Comparison of ENCODE assay signal across 8 cellular contexts in the genomic region with DNA sequence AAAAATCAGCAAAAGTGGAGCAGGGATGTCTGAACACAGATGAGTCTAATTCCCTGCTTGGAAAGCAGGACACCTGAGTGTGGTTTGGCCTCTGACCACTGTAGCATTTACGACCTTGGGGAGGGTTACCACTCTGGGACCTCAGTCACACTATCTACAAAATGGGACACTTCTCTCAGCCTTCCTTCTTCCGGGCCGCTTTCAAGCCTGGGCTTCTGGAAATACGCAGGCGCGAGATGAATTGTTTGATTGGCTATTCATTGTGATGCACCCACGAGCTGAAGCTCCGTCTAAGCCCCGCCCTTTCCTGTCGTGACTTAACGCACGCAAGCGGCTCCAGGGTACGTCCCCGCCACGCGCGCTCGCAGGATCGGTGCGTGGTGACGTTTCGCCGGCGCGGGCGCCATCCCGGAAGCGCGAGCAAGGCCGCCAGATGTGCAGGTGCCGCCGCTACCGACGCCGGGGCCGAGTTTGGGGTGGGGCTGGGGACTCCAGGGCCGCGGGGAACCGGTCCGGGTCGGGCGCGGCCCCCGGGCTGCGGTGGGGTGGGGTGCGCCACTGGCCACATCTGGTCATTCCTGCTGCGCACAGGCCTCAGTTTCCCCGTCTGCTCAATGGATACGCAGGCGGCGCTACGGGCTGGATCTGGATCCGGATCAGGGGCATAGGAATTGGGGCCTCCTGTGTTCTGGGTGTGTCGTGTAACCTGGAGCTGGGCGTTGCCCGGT.
A peak's percentile ranks its signal among the peaks of the same experiment; 100 is the strongest.
DNase-seq lines count a peak whose midpoint lies in the region; ATAC-seq and FAIRE-seq lines count a peak whose summit lies in the region.

Gene KXD1 (plus strand): TSS at position 397 of the 728 bp plus-strand sequence. CDS start 4,187 bp downstream, outside the sequence.

- peaks cover 25% of the 10 kb centered on the region for H3K4me1 Mint-ChIP-seq in central memory CD8-positive, alpha-beta T cell

- peak within 1 kb of the TSS; percentile 92 for H3K4me3 Mint-ChIP-seq in central memory CD8-positive, alpha-beta T cell

- no peaks in the 10 kb centered on the region for H3K9me3 Mint-ChIP-seq in central memory CD8-positive, alpha-beta T cell

- peaks cover 17% of the 10 kb centered on the region for H3K36me3 Mint-ChIP-seq in central memory CD8-positive, alpha-beta T cell (ENCODE audit: insufficient read depth)

- no peaks in the 10 kb centered on the region for H3K27me3 Mint-ChIP-seq in central memory CD8-positive, alpha-beta T cell

- ATAC-seq in GM19023 (IDR thresholded peaks at IDR 0.05; ENCODE audit: unreplicated experiment) = peak; percentile 94
- peak; percentile 98 for ATAC-seq in HG03342 (IDR thresholded peaks at IDR 0.05; ENCODE audit: unreplicated experiment)
- peak; percentile 99 for ATAC-seq in central memory CD8-positive, alpha-beta T cell (replicated peaks; ENCODE audit: extremely low read depth, poor library complexity, severe bottlenecking)

- peak within 1 kb of the TSS; percentile 91 for H3K27ac Mint-ChIP-seq in central memory CD8-positive, alpha-beta T cell (ENCODE audit: low read depth)

- peak; percentile 94 for FAIRE-seq in islet of Langerhans (lab: Jason Lieb, UNC)

- DNase-seq in AG08396 (ENCODE audit: low spot score) (peak; percentile 98), NCI-H446 (lab: John Stamatoyannopoulos, UW) (peak; percentile 92 to 99)
- peak; percentile 97 for DNase-seq in activated CD4-positive, CD25-positive, alpha-beta regulatory T cell treated with anti-CD3 and anti-CD28 coated beads, Interleukin-2, amount 50 U/mL, for 16 hours (ENCODE audit: low read depth, low spot score)
- peak; percentile 88 to 97 for DNase-seq in central memory CD8-positive, alpha-beta T cell (ENCODE audit: low spot score in 2 of 2)
- DNase-seq in stimulated activated CD4-positive, alpha-beta T cell treated with anti-CD3 and anti-CD28 coated beads, Interleukin-12 subunit alpha, Interleukin-12 subunit beta, amount 100 ng/mL, for 4 hours = peak; percentile 94

Comparison
In these comparisons a context has a peak if more than half of its experiments do, and no peak if none do; other contexts are left out.
1. Peak in every context shown above with its lines: DNase-seq and ATAC-seq.